Comparison of ENCODE assay signal across 1 cellular context in the genomic region with DNA sequence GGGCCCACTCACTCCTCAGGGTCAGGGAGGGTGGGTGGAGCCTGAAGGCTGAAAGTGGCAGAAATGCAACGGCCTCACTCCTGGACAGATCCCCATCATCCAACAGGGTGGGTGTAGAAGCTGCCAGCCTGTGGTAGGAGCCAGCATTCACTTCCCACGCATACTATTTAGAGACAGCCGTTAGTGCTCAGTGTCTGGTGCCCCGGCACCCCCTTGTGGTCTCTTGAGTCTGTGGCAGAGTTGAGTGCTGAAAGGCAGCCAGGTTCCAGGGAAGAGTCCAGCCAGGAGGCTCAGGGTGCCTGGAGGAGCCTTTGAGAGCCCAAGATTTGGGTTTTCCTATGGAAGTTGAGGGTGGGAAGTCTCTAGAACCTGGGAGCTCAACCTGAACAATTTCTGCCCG.
A peak's percentile ranks its signal among the peaks of the same experiment; 100 is the strongest.
TF ChIP-seq lines count a peak whose summit lies in the region.

No MANE protein-coding gene starts in this region.

TF ChIP-seq in HepG2, 621 proteins besides CTCF, POLR2A, EP300 and RAD21 (continued from another document):
- peak; percentile 34; the same call in 1 of the 2 replicates for TF ChIP-seq ZNF280B (CRISPR knock-in tag; IDR thresholded peaks at IDR 0.05; ENCODE audit: borderline replicate concordance)
- no peak for TF ChIP-seq ZNF7 (CRISPR knock-in tag; IDR thresholded peaks at IDR 0.05)
- TF ChIP-seq, protein P1, sequence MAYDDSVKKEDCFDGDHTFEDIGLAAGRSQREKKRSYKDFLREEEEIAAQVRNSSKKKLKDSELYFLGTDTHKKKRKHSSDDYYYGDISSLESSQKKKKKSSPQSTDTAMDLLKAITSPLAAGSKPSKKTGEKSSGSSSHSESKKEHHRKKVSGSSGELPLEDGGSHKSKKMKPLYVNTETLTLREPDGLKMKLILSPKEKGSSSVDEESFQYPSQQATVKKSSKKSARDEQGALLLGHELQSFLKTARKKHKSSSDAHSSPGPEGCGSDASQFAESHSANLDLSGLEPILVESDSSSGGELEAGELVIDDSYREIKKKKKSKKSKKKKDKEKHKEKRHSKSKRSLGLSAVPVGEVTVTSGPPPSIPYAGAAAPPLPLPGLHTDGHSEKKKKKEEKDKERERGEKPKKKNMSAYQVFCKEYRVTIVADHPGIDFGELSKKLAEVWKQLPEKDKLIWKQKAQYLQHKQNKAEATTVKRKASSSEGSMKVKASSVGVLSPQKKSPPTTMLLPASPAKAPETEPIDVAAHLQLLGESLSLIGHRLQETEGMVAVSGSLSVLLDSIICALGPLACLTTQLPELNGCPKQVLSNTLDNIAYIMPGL (CRISPR knock-in tag; IDR thresholded peaks at IDR 0.05; ENCODE audit: borderline replicate concordance in 1 of 2, low read depth in 1 of 2): peak; percentile 47 to 69; a peak in 3 of 4 replicates
- TF ChIP-seq, protein P2, sequence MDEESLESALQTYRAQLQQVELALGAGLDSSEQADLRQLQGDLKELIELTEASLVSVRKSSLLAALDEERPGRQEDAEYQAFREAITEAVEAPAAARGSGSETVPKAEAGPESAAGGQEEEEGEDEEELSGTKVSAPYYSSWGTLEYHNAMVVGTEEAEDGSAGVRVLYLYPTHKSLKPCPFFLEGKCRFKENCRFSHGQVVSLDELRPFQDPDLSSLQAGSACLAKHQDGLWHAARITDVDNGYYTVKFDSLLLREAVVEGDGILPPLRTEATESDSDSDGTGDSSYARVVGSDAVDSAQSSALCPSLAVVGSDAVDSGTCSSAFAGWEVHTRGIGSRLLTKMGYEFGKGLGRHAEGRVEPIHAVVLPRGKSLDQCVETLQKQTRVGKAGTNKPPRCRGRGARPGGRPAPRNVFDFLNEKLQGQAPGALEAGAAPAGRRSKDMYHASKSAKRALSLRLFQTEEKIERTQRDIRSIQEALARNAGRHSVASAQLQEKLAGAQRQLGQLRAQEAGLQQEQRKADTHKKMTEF (CRISPR knock-in tag; IDR thresholded peaks at IDR 0.05): 0 out of 2 replicates have a peak, but pooled peaks have one; percentile 43
- TF ChIP-seq ZNF512B (CRISPR knock-in tag; IDR thresholded peaks at IDR 0.05; ENCODE audit: borderline replicate concordance): no peak
- TF ChIP-seq, protein P3, sequence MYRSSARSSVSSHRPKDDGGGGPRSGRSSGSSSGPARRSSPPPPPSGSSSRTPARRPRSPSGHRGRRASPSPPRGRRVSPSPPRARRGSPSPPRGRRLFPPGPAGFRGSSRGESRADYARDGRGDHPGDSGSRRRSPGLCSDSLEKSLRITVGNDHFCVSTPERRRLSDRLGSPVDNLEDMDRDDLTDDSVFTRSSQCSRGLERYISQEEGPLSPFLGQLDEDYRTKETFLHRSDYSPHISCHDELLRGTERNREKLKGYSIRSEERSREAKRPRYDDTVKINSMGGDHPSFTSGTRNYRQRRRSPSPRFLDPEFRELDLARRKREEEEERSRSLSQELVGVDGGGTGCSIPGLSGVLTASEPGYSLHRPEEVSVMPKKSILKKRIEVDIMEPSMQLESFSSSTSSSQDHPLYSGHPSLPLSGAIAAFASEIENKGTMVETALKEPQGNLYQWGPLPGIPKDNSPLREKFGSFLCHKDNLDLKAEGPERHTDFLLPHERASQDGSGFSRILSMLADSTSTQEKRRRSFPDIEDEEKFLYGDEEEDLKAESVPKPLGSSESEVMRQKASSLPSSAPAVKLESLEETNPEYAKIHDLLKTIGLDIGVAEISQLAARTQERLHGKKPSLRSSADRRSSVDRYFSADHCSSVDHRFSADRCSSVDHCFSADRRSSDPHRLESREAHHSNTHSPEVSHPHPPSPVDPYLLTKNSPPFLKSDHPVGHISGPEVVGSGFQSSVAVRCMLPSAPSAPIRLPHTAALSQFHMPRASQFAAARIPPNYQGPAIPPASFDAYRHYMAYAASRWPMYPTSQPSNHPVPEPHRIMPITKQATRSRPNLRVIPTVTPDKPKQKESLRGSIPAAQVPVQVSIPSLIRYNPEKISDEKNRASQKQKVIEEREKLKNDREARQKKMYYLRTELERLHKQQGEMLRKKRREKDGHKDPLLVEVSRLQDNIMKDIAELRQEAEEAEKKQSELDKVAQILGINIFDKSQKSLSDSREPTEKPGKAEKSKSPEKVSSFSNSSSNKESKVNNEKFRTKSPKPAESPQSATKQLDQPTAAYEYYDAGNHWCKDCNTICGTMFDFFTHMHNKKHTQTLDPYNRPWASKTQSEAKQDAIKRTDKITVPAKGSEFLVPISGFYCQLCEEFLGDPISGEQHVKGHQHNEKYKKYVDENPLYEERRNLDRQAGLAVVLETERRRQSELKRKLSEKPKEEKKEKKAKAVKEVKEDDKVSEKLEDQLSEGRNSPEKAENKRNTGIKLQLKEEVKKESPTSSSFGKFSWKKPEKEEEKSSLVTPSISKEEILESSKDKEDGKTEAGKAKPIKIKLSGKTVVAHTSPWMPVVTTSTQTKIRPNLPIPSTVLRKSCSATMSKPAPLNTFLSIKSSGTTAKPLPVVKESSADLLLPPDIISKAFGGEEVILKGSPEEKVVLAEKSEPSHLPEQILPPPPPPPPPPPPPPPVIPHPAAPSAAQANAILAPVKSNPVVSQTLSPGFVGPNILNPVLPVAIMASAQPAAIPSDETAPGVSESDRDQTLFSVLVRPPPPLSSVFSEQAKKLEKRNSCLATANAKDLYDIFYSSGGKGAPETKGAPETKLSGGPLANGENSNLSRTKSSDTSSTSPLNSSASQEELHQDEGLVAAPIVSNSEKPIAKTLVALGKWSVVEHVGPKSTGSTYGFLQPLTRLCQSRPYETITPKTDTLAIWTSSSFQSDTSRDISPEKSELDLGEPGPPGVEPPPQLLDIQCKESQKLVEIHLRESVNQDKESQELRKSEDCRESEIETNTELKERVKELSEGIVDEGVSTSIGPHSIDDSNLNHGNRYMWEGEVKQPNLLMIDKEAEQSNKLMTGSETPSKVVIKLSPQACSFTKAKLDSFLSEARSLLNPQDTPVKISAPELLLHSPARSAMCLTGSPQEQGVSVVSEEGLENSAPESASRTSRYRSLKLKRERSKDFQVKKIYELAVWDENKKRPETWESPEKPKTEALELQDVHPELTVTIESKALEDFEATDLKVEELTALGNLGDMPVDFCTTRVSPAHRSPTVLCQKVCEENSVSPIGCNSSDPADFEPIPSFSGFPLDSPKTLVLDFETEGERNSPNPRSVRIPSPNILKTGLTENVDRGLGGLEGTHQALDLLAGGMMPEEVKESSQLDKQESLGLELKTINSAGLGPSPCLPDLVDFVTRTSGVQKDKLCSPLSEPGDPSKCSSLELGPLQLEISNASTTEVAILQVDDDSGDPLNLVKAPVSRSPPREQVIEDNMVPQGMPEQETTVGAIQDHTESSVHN (CRISPR knock-in tag; IDR thresholded peaks at IDR 0.05): no peak
- TF ChIP-seq HOXA3 (CRISPR knock-in tag; IDR thresholded peaks at IDR 0.05): peak; percentile 30; the same call in 1 of the 2 replicates
- TF ChIP-seq MIER3 (CRISPR knock-in tag; IDR thresholded peaks at IDR 0.05; ENCODE audit: borderline replicate concordance): peak; percentile 29; the same call in 1 of the 2 replicates
- TF ChIP-seq ZNF674 (CRISPR knock-in tag; IDR thresholded peaks at IDR 0.05; ENCODE audit: low read depth): no peak
- peak; percentile 73 for TF ChIP-seq RBM22 (optimal IDR thresholded peaks at IDR 0.05; ENCODE audit: low read length)
- TF ChIP-seq ZNF224 (CRISPR knock-in tag; IDR thresholded peaks at IDR 0.05): no peak
- no peak for TF ChIP-seq PRMT3 (CRISPR knock-in tag; IDR thresholded peaks at IDR 0.05; ENCODE audit: borderline replicate concordance, low read depth)
- no peak for TF ChIP-seq ZNF556 (CRISPR knock-in tag; IDR thresholded peaks at IDR 0.05; ENCODE audit: borderline replicate concordance)
- no peak for TF ChIP-seq LCORL (IDR thresholded peaks at IDR 0.05)
- peak; percentile 51; the same call in 1 of the 2 replicates for TF ChIP-seq LCORL (CRISPR knock-in tag; IDR thresholded peaks at IDR 0.05)
